Comparison of ENCODE assay signal across 22 cellular contexts in genomic region chr1:100177295-100178042, GRCh38. TPM values are rescaled to one million over a fixed set of nuclear protein-coding genes. Genes with fewer than 3 reads are reported as not detected.
"Had no signal": no experiment of that assay in that cellular context is flagged by ENCODE, and none has a peak within 500 bp of the region (broad histone marks: within the 10 kb centered on the region; RNA-seq: fewer than 3 reads in every experiment).

No MANE protein-coding gene starts in this region.

- H3K4me3 ChIP-seq: SJCRH30 had no signal

- DNase-seq: activated CD4-positive, alpha-beta memory T cell treated with anti-CD3 and anti-CD28 coated beads, Interleukin-2, amount 10 ng/mL, durations not matched to agents 7 days and 5 days; activated CD4-positive, alpha-beta T cell treated with anti-CD3 and anti-CD28 coated beads for 36 hours; activated CD4-positive, alpha-beta T cell treated with anti-CD3 and anti-CD28 coated beads, Interleukin-2, amount 50 U/mL, for 1 hour; activated gamma-delta T cell; activated naive CD4-positive, alpha-beta T cell treated with anti-CD3 and anti-CD28 coated beads for 36 hours; activated T-cell treated with anti-CD3 and anti-CD28 coated beads for 4 hours; activated T-cell treated with anti-CD3 and anti-CD28 coated beads, Interleukin-2, amount 50 U/mL, for 48 hours; amygdala; NCI-H1092; NCI-H1417; NCI-H1930; NCI-H2171; NCI-H2227 treated with DMSO at 0.1 percent for 48 hours; NCI-H526; NCI-H82; SJCRH30; SK-N-SH; T-helper 1 cell; WERI-Rb-1 had no signal

- H3K9me3 ChIP-seq: SK-N-SH had no signal

- H3K27ac ChIP-seq: KMS-11, SJCRH30, WERI-Rb-1 had no signal

- H3K36me3 ChIP-seq: SJCRH30, WERI-Rb-1 had no signal

- ATAC-seq: activated CD4-positive, alpha-beta T cell treated with anti-CD3 and anti-CD28 coated beads for 36 hours; activated T-helper 17 cell treated with anti-CD3 and anti-CD28 coated beads, Interleukin-2, amount 50 U/mL, for 72 hours had no signal

- H3K27me3 ChIP-seq: SJCRH30 had no signal

- H3K4me1 ChIP-seq: SJCRH30 had no signal

RNA-seq across cellular contexts. Expression of gene LRRC39, which starts 0.6 kb away (rescaled TPM):
- polyA plus RNA-seq: IgD-negative memory B cell had no signal
